Comparison of ENCODE assay signal across 9 cellular contexts in genomic region chr21:38912789-38913119, GRCh38.
DNase-seq lines count a peak whose midpoint lies in the region; ATAC-seq and TF ChIP-seq lines count a peak whose summit lies in the region.
"Had no signal": no experiment of that assay in that cellular context is flagged by ENCODE, and none has a peak within 500 bp of the region (broad histone marks: within the 10 kb centered on the region; RNA-seq: fewer than 3 reads in every experiment).

No MANE protein-coding gene starts in this region.

- TF ChIP-seq RAD21 in Ishikawa (IDR thresholded peaks at IDR 0.05; ENCODE audit: low read depth), result no peak

- H3K9me3 ChIP-seq in mucosa of rectum (ENCODE audit: control insufficient read depth in 2 of 2, low read length in 2 of 2) (no peaks in the 10 kb centered on the region), suprapubic skin (no peaks in the 10 kb centered on the region)

- ATAC-seq in HG03175 (IDR thresholded peaks at IDR 0.05; ENCODE audit: unreplicated experiment) (no peak), GM21381 (IDR thresholded peaks at IDR 0.05; ENCODE audit: unreplicated experiment) (no peak)

- intact Hi-C loops in dorsolateral prefrontal cortex (cut with DNase I), result loop anchor here in 1 of 2 donors (10.0 kb wide), 1 partner anchor 108 kb away; the partner anchor contains the start of gene ETS2

- H3K27ac ChIP-seq in dorsolateral prefrontal cortex (peak overlapping the region in 40 of 59 donors; percentile 8 to 83 (median 60)), mucosa of rectum (ENCODE audit: low read depth in 2 of 2, low read length in 2 of 2) (peak overlapping the region; percentile 96 to 97), suprapubic skin (peak overlapping the region; percentile 92)

- no peak for TF ChIP-seq EP300 in Ishikawa (IDR thresholded peaks at IDR 0.05; ENCODE audit: borderline replicate concordance)
- TF ChIP-seq EP300 in suprapubic skin (IDR thresholded peaks at IDR 0.05), result no peak

- DNase-seq in dorsolateral prefrontal cortex (no peak), suprapubic skin (ENCODE audit: low spot score in 2 of 2) (no peak), glutamatergic neuron (no peak), mesenteric fat pad (ENCODE audit: low spot score) (no peak)

- H3K36me3 Mint-ChIP-seq in glutamatergic neuron (ENCODE audit: unreplicated experiment), result no peaks in the 10 kb centered on the region

- H3K36me3 ChIP-seq in mucosa of rectum (ENCODE audit: control insufficient read depth in 2 of 2, insufficient read depth in 2 of 2, low read length in 2 of 2) (no peaks in the 10 kb centered on the region), suprapubic skin (no peaks in the 10 kb centered on the region)

- H3K4me1 ChIP-seq in mucosa of rectum (ENCODE audit: control insufficient read depth in 2 of 2, insufficient read depth in 2 of 2, low read length in 2 of 2) (peaks cover 44 to 75% of the 10 kb centered on the region in 2 donors), suprapubic skin (peaks cover 66% of the 10 kb centered on the region)

- no peak overlapping the region for H3K4me3 Mint-ChIP-seq in glutamatergic neuron (ENCODE audit: unreplicated experiment)
- H3K4me3 Mint-ChIP-seq: T-helper 1 cell treated with Interleukin-12 subunit alpha and Interleukin-12 subunit beta and Interleukin-4 antibody, amounts not matched to agents 30 μg/mL and 1 μg/mL, for 36 hours had no signal

- H3K9me3 Mint-ChIP-seq in glutamatergic neuron (ENCODE audit: unreplicated experiment), result no peaks in the 10 kb centered on the region
- H3K9me3 Mint-ChIP-seq: T-helper 1 cell treated with Interleukin-12 subunit alpha and Interleukin-12 subunit beta and Interleukin-4 antibody, amounts not matched to agents 30 μg/mL and 1 μg/mL, for 36 hours had no signal

- H3K27me3 ChIP-seq in dorsolateral prefrontal cortex (peaks cover 0 to 19% (median 0%) of the 10 kb centered on the region in 45 donors), mucosa of rectum (ENCODE audit: control insufficient read depth in 2 of 2, insufficient read depth in 2 of 2, low read length in 2 of 2) (no peaks in the 10 kb centered on the region), suprapubic skin (no peaks in the 10 kb centered on the region)

- TF ChIP-seq CTCF in dorsolateral prefrontal cortex (IDR thresholded peaks at IDR 0.05 in 54 of 56, conservative IDR thresholded peaks at IDR 0.05 in 2 of 56; ENCODE audit: low read depth in 1 of 56, partially characterized antibody in 56 of 56) (no peak), suprapubic skin (IDR thresholded peaks at IDR 0.05) (no peak), glutamatergic neuron (IDR thresholded peaks at IDR 0.05; ENCODE audit: partially characterized antibody, unreplicated experiment) (no peak)

- TF ChIP-seq POLR2A in suprapubic skin (IDR thresholded peaks at IDR 0.05), result no peak

- WGBS in suprapubic skin, result 34% methylated on average over 5 of the region's 6 CpGs

- H3K4me1 Mint-ChIP-seq in glutamatergic neuron (ENCODE audit: low read depth, unreplicated experiment), result no peaks in the 10 kb centered on the region

- peak overlapping the region in 23 of 59 donors; percentile 1 to 46 (median 28) for H3K4me3 ChIP-seq in dorsolateral prefrontal cortex
- peak overlapping the region; percentile 53 to 62 for H3K4me3 ChIP-seq in mucosa of rectum (ENCODE audit: low read length in 2 of 2)
- peak overlapping the region; percentile 18 for H3K4me3 ChIP-seq in suprapubic skin

- H3K27ac Mint-ChIP-seq in glutamatergic neuron (ENCODE audit: unreplicated experiment), result no peak overlapping the region
- H3K27ac Mint-ChIP-seq: T-helper 1 cell treated with Interleukin-12 subunit alpha and Interleukin-12 subunit beta and Interleukin-4 antibody, amounts not matched to agents 30 μg/mL and 1 μg/mL, for 36 hours had no signal

- H3K27me3 Mint-ChIP-seq in glutamatergic neuron (ENCODE audit: unreplicated experiment), result no peaks in the 10 kb centered on the region

- H3K9ac ChIP-seq in mucosa of rectum (ENCODE audit: low read depth in 1 of 2, low read length in 2 of 2), result peak overlapping the region; percentile 35 to 81

TF ChIP-seq in Ishikawa, 13 proteins besides CTCF, POLR2A, EP300 and RAD21:
- TF ChIP-seq TAF1 (IDR thresholded peaks at IDR 0.05; ENCODE audit: low read depth) (0 out of 2 replicates have a peak, but pooled peaks have one; percentile 4), NFIC (IDR thresholded peaks at IDR 0.05) (no peak)
